ENCODE assay signal across 1 cellular context in the genomic region with DNA sequence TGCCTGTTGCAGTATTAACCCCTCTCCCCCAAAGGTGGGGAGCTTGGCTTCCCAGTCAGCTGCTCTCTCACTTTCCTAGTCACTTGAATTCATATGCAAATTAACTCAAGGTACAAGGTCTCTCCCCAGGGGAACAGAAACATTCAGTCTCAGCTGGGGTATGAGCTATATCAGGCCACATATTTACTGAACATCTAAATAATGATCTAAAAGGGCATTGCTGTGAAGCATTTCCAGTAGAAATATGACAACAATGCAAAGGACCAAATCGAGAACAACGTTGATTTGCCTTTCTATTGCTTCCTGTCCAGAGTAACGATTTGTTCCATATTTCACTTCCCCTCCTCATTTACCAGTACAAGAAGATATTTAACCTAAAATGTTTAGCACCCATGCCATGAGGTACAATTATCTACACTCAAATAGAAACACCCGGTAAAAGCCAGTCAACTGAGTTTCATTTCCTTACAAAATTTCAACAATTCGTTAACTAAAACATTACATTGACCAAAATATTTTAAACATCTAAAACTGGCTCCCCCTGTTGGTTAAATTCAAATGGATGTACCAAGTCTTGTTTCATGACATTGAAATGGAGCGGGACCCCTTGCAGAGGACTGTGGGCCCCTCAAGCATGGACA.
TF ChIP-seq lines count a peak whose summit lies in the region.

No MANE protein-coding gene starts in this region.

TF ChIP-seq in GM12878, 131 proteins besides CTCF, POLR2A, EP300 and RAD21 (continued from another document):
- TF ChIP-seq, protein P1, sequence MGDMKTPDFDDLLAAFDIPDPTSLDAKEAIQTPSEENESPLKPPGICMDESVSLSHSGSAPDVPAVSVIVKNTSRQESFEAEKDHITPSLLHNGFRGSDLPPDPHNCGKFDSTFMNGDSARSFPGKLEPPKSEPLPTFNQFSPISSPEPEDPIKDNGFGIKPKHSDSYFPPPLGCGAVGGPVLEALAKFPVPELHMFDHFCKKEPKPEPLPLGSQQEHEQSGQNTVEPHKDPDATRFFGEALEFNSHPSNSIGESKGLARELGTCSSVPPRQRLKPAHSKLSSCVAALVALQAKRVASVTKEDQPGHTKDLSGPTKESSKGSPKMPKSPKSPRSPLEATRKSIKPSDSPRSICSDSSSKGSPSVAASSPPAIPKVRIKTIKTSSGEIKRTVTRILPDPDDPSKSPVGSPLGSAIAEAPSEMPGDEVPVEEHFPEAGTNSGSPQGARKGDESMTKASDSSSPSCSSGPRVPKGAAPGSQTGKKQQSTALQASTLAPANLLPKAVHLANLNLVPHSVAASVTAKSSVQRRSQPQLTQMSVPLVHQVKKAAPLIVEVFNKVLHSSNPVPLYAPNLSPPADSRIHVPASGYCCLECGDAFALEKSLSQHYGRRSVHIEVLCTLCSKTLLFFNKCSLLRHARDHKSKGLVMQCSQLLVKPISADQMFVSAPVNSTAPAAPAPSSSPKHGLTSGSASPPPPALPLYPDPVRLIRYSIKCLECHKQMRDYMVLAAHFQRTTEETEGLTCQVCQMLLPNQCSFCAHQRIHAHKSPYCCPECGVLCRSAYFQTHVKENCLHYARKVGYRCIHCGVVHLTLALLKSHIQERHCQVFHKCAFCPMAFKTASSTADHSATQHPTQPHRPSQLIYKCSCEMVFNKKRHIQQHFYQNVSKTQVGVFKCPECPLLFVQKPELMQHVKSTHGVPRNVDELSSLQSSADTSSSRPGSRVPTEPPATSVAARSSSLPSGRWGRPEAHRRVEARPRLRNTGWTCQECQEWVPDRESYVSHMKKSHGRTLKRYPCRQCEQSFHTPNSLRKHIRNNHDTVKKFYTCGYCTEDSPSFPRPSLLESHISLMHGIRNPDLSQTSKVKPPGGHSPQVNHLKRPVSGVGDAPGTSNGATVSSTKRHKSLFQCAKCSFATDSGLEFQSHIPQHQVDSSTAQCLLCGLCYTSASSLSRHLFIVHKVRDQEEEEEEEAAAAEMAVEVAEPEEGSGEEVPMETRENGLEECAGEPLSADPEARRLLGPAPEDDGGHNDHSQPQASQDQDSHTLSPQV (IDR thresholded peaks at IDR 0.05): 0 out of 2 replicates have a peak, but pooled peaks have one; percentile 26
- TF ChIP-seq RAD51 (IDR thresholded peaks at IDR 0.05) (peak; percentile 56; the same call in 1 of the 2 replicates), NFYA (IDR thresholded peaks at IDR 0.05; ENCODE audit: borderline replicate concordance, low read depth, low read length) (no peak), ZNF217 (IDR thresholded peaks at IDR 0.05) (peak; percentile 80), WRNIP1 (IDR thresholded peaks at IDR 0.05; ENCODE audit: borderline replicate concordance, low read depth, low read length) (no peak), IRF4 (IDR thresholded peaks at IDR 0.05; ENCODE audit: low read depth, low read length) (peak; percentile 69), PML (IDR thresholded peaks at IDR 0.05; ENCODE audit: low read length) (peak; percentile 73), IKZF2 (IDR thresholded peaks at IDR 0.05) (peak; percentile 75 to 87), SMAD1 (IDR thresholded peaks at IDR 0.05; ENCODE audit: low read depth, partially characterized antibody) (no peak), TARDBP (IDR thresholded peaks at IDR 0.05; ENCODE audit: borderline replicate concordance) (no peak), NFXL1 (IDR thresholded peaks at IDR 0.05; ENCODE audit: borderline replicate concordance) (no peak), POLR2AphosphoS5 (IDR thresholded peaks at IDR 0.05; ENCODE audit: low read length) (no peak), SMARCA5 (IDR thresholded peaks at IDR 0.05) (no peak), ZZZ3 (IDR thresholded peaks at IDR 0.05; ENCODE audit: control insufficient read depth, insufficient read length, low read depth) (no peak), EZH2 (IDR thresholded peaks at IDR 0.05; ENCODE audit: borderline replicate concordance, control insufficient read depth, low read depth, low read length) (no peak), NRF1 (conservative IDR thresholded peaks at IDR 0.05; ENCODE audit: low read depth, low read length) (no peak), ATF7 (IDR thresholded peaks at IDR 0.05; ENCODE audit: low read depth) (peak; percentile 83), MEF2B (IDR thresholded peaks at IDR 0.05; ENCODE audit: partially characterized antibody, poor library complexity, severe bottlenecking) (peak; percentile 94), SIN3A (IDR thresholded peaks at IDR 0.05; ENCODE audit: low read depth, low read length) (0 out of 2 replicates have a peak, but pooled peaks have one; percentile 60), BMI1 (IDR thresholded peaks at IDR 0.05; ENCODE audit: borderline replicate concordance) (peak; percentile 55; the same call in 1 of the 2 replicates)
- TF ChIP-seq, protein P2, sequence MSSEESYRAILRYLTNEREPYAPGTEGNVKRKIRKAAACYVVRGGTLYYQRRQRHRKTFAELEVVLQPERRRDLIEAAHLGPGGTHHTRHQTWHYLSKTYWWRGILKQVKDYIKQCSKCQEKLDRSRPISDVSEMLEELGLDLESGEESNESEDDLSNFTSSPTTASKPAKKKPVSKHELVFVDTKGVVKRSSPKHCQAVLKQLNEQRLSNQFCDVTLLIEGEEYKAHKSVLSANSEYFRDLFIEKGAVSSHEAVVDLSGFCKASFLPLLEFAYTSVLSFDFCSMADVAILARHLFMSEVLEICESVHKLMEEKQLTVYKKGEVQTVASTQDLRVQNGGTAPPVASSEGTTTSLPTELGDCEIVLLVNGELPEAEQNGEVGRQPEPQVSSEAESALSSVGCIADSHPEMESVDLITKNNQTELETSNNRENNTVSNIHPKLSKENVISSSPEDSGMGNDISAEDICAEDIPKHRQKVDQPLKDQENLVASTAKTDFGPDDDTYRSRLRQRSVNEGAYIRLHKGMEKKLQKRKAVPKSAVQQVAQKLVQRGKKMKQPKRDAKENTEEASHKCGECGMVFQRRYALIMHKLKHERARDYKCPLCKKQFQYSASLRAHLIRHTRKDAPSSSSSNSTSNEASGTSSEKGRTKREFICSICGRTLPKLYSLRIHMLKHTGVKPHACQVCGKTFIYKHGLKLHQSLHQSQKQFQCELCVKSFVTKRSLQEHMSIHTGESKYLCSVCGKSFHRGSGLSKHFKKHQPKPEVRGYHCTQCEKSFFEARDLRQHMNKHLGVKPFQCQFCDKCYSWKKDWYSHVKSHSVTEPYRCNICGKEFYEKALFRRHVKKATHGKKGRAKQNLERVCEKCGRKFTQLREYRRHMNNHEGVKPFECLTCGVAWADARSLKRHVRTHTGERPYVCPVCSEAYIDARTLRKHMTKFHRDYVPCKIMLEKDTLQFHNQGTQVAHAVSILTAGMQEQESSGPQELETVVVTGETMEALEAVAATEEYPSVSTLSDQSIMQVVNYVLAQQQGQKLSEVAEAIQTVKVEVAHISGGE (CRISPR knock-in tag; IDR thresholded peaks at IDR 0.05): no peak
- TF ChIP-seq, protein P3, sequence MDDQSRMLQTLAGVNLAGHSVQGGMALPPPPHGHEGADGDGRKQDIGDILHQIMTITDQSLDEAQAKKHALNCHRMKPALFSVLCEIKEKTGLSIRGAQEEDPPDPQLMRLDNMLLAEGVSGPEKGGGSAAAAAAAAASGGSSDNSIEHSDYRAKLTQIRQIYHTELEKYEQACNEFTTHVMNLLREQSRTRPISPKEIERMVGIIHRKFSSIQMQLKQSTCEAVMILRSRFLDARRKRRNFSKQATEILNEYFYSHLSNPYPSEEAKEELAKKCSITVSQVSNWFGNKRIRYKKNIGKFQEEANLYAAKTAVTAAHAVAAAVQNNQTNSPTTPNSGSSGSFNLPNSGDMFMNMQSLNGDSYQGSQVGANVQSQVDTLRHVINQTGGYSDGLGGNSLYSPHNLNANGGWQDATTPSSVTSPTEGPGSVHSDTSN (IDR thresholded peaks at IDR 0.05; ENCODE audit: insufficient replicate concordance, low read depth, low read length): no peak
- TF ChIP-seq, protein P4, sequence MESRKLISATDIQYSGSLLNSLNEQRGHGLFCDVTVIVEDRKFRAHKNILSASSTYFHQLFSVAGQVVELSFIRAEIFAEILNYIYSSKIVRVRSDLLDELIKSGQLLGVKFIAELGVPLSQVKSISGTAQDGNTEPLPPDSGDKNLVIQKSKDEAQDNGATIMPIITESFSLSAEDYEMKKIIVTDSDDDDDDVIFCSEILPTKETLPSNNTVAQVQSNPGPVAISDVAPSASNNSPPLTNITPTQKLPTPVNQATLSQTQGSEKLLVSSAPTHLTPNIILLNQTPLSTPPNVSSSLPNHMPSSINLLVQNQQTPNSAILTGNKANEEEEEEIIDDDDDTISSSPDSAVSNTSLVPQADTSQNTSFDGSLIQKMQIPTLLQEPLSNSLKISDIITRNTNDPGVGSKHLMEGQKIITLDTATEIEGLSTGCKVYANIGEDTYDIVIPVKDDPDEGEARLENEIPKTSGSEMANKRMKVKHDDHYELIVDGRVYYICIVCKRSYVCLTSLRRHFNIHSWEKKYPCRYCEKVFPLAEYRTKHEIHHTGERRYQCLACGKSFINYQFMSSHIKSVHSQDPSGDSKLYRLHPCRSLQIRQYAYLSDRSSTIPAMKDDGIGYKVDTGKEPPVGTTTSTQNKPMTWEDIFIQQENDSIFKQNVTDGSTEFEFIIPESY (IDR thresholded peaks at IDR 0.05): no peak
- TF ChIP-seq, protein P5, sequence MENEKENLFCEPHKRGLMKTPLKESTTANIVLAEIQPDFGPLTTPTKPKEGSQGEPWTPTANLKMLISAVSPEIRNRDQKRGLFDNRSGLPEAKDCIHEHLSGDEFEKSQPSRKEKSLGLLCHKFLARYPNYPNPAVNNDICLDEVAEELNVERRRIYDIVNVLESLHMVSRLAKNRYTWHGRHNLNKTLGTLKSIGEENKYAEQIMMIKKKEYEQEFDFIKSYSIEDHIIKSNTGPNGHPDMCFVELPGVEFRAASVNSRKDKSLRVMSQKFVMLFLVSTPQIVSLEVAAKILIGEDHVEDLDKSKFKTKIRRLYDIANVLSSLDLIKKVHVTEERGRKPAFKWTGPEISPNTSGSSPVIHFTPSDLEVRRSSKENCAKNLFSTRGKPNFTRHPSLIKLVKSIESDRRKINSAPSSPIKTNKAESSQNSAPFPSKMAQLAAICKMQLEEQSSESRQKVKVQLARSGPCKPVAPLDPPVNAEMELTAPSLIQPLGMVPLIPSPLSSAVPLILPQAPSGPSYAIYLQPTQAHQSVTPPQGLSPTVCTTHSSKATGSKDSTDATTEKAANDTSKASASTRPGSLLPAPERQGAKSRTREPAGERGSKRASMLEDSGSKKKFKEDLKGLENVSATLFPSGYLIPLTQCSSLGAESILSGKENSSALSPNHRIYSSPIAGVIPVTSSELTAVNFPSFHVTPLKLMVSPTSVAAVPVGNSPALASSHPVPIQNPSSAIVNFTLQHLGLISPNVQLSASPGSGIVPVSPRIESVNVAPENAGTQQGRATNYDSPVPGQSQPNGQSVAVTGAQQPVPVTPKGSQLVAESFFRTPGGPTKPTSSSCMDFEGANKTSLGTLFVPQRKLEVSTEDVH (IDR thresholded peaks at IDR 0.05; ENCODE audit: low read depth, partially characterized antibody): peak; percentile 42
